15 cellular contexts compared by ENCODE assay signal in genomic region chr3:11455977-11456376, GRCh38.
DNase-seq lines count a peak whose midpoint lies in the region; ATAC-seq and TF ChIP-seq lines count a peak whose summit lies in the region.
"Had no signal": no experiment of that assay in that cellular context is flagged by ENCODE, and none has a peak within 500 bp of the region (broad histone marks: within the 10 kb centered on the region; RNA-seq: fewer than 3 reads in every experiment).

No MANE protein-coding gene starts in this region.

- H3K4me3 ChIP-seq in SJSA1 (no peak overlapping the region), right atrium auricular region (no peak overlapping the region), lower leg skin (ENCODE audit: low read depth, poor library complexity, severe bottlenecking) (no peak overlapping the region)
- H3K4me3 ChIP-seq: coronary artery had no signal

- 86 to 89% methylated on average over 5 of the region's 5 CpGs for WGBS in lower leg skin, 2 donors

- H3K27ac ChIP-seq in SJSA1 (peak overlapping the region; percentile 65), right atrium auricular region (no peak overlapping the region)
- H3K27ac ChIP-seq: coronary artery had no signal

- peaks cover 41% of the 10 kb centered on the region for H3K4me1 ChIP-seq in SJSA1 (replicated peaks)
- H3K4me1 ChIP-seq in right atrium auricular region: peaks cover 0 to 13% of the 10 kb centered on the region in 2 donors

- no peak for ATAC-seq in GM21529 (IDR thresholded peaks at IDR 0.05; ENCODE audit: unreplicated experiment)

- DNase-seq in HS-5 (ENCODE audit: low read depth): peak; percentile 93
- DNase-seq in SJSA1 (ENCODE audit: low read depth in 1 of 2, low spot score in 2 of 2): peak; percentile 38 to 47
- peak; percentile 81 for DNase-seq in fibroblast of gingiva (ENCODE audit: low read depth)
- no peak for DNase-seq in osteocyte (ENCODE audit: extremely low spot score, unreplicated experiment)
- no peak for DNase-seq in right atrium auricular region (ENCODE audit: low spot score)
- no peak for DNase-seq in NCI-H345 treated with DMSO at 0.1 percent for 48 hours (lab: John Stamatoyannopoulos, UW; ENCODE audit: unreplicated experiment)
- no peak for DNase-seq in lower leg skin (ENCODE audit: low spot score in 2 of 2)
- DNase-seq: activated B cell treated with CpG ODN at 0.5 μM for 24 hours, NCI-H1092 treated with DMSO at 0.1 percent for 48 hours, posterior cingulate gyrus, SW 1271 had no signal

- intact Hi-C loops in lower leg skin (cut with DNase I; ENCODE audit: low total_unique reads): no loop called here

- no peaks in the 10 kb centered on the region for H3K27me3 Mint-ChIP-seq in osteocyte (ENCODE audit: unreplicated experiment)
- H3K27me3 Mint-ChIP-seq: activated B cell treated with CpG ODN at 0.5 μM for 24 hours; activated naive CD8-positive, alpha-beta T cell; B cell had no signal

- H3K9me3 ChIP-seq in SJSA1 (replicated peaks) (no peaks in the 10 kb centered on the region), right atrium auricular region (no peaks in the 10 kb centered on the region)

- peaks cover 10% of the 10 kb centered on the region for H3K9me3 Mint-ChIP-seq in osteocyte (ENCODE audit: unreplicated experiment)
- H3K9me3 Mint-ChIP-seq: activated B cell treated with CpG ODN at 0.5 μM for 24 hours had no signal

- no peaks in the 10 kb centered on the region for H3K36me3 Mint-ChIP-seq in osteocyte (ENCODE audit: unreplicated experiment)

- H3K4me1 Mint-ChIP-seq in osteocyte (ENCODE audit: unreplicated experiment): peaks cover 61% of the 10 kb centered on the region
- H3K4me1 Mint-ChIP-seq: activated B cell treated with CpG ODN at 0.5 μM for 24 hours, B cell had no signal

- no peak for TF ChIP-seq POLR2A in lower leg skin (IDR thresholded peaks at IDR 0.05)

- H3K27ac Mint-ChIP-seq in osteocyte (ENCODE audit: unreplicated experiment): peak overlapping the region; percentile 68
- H3K27ac Mint-ChIP-seq: activated B cell treated with CpG ODN at 0.5 μM for 24 hours; activated naive CD8-positive, alpha-beta T cell; B cell had no signal

- no peaks in the 10 kb centered on the region for H3K27me3 ChIP-seq in SJSA1 (replicated peaks)
- H3K27me3 ChIP-seq in right atrium auricular region: no peaks in the 10 kb centered on the region

- H3K36me3 ChIP-seq in SJSA1: no peaks in the 10 kb centered on the region
- H3K36me3 ChIP-seq in right atrium auricular region: no peaks in the 10 kb centered on the region

- H3K4me3 Mint-ChIP-seq in osteocyte (ENCODE audit: unreplicated experiment): no peak overlapping the region
- H3K4me3 Mint-ChIP-seq: activated B cell treated with CpG ODN at 0.5 μM for 24 hours; activated naive CD8-positive, alpha-beta T cell; B cell had no signal

- no peak for TF ChIP-seq CTCF in osteocyte (IDR thresholded peaks at IDR 0.05)
- no peak for TF ChIP-seq CTCF in right atrium auricular region (IDR thresholded peaks at IDR 0.05)
- no peak for TF ChIP-seq CTCF in lower leg skin (IDR thresholded peaks at IDR 0.05)

Comparison
In these comparisons a context has a peak if more than half of its experiments do, and no peak if none do; other contexts are left out.
1. DNase-seq: peak in HS-5 (single experiment), SJSA1 (2 of 2) and fibroblast of gingiva (single experiment); none in osteocyte (single experiment), right atrium auricular region (single experiment), NCI-H345 treated with DMSO at 0.1 percent for 48 hours (single experiment) and lower leg skin (0 of 2).